Comparison of ENCODE assay signal across 1 cellular context in the genomic region with DNA sequence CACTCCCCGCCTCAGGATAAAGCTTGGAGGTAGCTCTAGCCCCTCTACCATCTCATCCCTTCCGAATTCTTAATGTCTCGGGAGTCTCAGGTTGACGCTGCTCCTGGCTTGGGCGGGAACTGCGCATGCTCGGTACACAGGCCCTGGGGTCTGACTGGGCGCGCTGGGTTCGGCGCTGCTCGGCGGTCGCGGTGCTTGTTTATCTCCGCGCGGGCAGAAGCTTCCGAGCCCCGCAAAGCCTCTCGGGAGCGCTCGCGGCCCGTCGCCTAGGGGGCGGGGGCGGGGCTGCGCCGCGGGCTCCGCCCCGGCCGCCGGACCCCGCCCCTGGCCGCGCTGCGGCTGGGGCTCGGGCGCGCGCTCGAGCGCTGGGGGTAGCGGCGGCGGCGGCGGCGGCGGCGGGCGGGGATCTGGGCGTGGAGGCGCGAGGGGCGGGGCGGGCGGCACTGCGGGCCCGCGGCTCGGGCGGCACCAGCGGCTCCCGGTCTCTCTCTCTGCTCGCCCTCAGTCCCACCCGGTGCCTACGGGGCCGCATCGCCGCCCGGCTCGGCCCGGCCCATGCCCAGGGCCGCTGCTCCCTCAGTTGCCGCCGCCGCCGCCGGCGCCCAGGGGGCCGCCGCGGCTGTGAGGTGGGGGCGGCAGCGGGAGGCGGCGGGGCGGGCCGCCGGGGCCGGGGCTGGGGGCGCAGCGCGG.
A peak's percentile ranks its signal among the peaks of the same experiment; 100 is the strongest.
TF ChIP-seq lines count a peak whose summit lies in the region.

Gene RAP2A, plus strand, starts transcription at position 443 of the 690 bp plus-strand sequence. CDS start 302 bp downstream, outside the sequence.

TF ChIP-seq in HepG2, 621 proteins besides CTCF, POLR2A, EP300 and RAD21 (continued from another document):
- TF ChIP-seq ZSCAN5A (CRISPR knock-in tag; IDR thresholded peaks at IDR 0.05; ENCODE audit: borderline replicate concordance) (no peak), ASH2L (IDR thresholded peaks at IDR 0.05; ENCODE audit: insufficient read length, low read depth, low read length) (peak; percentile 4), ZNF329 (CRISPR knock-in tag; IDR thresholded peaks at IDR 0.05; ENCODE audit: low read depth) (peak; percentile 66; the same call in 1 of the 2 replicates), ZMAT3 (CRISPR knock-in tag; conservative IDR thresholded peaks at IDR 0.05) (no peak), ISL2 (CRISPR knock-in tag; IDR thresholded peaks at IDR 0.05) (no peak), SAFB2 (CRISPR knock-in tag; IDR thresholded peaks at IDR 0.05; ENCODE audit: borderline replicate concordance, low read depth) (no peak), PCBP2 (optimal IDR thresholded peaks at IDR 0.05; ENCODE audit: low read depth, low read length, poor library complexity, severe bottlenecking) (no peak), KLF13 (CRISPR knock-in tag; IDR thresholded peaks at IDR 0.05) (no peak), LBX2 (CRISPR knock-in tag; IDR thresholded peaks at IDR 0.05; ENCODE audit: borderline replicate concordance) (no peak), SUZ12 (IDR thresholded peaks at IDR 0.05; ENCODE audit: low read depth, low read length) (no peak), ZNF546 (CRISPR knock-in tag; conservative IDR thresholded peaks at IDR 0.05) (no peak), GMEB1 (CRISPR knock-in tag; IDR thresholded peaks at IDR 0.05; ENCODE audit: borderline replicate concordance) (no peak), HNRNPUL1 (IDR thresholded peaks at IDR 0.05; ENCODE audit: low read depth, low read length) (no peak), BRCA1 (CRISPR knock-in tag; IDR thresholded peaks at IDR 0.05) (no peak), GPN1 (CRISPR knock-in tag; IDR thresholded peaks at IDR 0.05; ENCODE audit: borderline replicate concordance) (no peak), ZNF234 (CRISPR knock-in tag; conservative IDR thresholded peaks at IDR 0.05) (no peak), ZFP36L2 (CRISPR knock-in tag; IDR thresholded peaks at IDR 0.05) (no peak), KDM5B (CRISPR knock-in tag; IDR thresholded peaks at IDR 0.05; ENCODE audit: borderline replicate concordance) (no peak), EHMT2 (IDR thresholded peaks at IDR 0.05; ENCODE audit: borderline replicate concordance, low read depth, low read length) (no peak), ZNF589 (CRISPR knock-in tag; conservative IDR thresholded peaks at IDR 0.05) (no peak), E2F5 (CRISPR knock-in tag; conservative IDR thresholded peaks at IDR 0.05) (0 out of 2 replicates have a peak, but pooled peaks have one; percentile 30), PHF8 (CRISPR knock-in tag; IDR thresholded peaks at IDR 0.05) (peak; percentile 51; the same call in 1 of the 2 replicates), MTF2 (CRISPR knock-in tag; IDR thresholded peaks at IDR 0.05; ENCODE audit: borderline replicate concordance) (no peak), ZNF276 (CRISPR knock-in tag; IDR thresholded peaks at IDR 0.05; ENCODE audit: low read depth) (no peak), CREM (IDR thresholded peaks at IDR 0.05) (no peak), CREM (CRISPR knock-in tag; IDR thresholded peaks at IDR 0.05) (no peak), ZNF567 (CRISPR knock-in tag; IDR thresholded peaks at IDR 0.05; ENCODE audit: borderline replicate concordance) (0 out of 2 replicates have a peak, but pooled peaks have one; percentile 2), RXRA (CRISPR knock-in tag; IDR thresholded peaks at IDR 0.05) (no peak), PRDM10 (CRISPR knock-in tag; IDR thresholded peaks at IDR 0.05; ENCODE audit: low read depth) (no peak), SOX5 (CRISPR knock-in tag; IDR thresholded peaks at IDR 0.05; ENCODE audit: borderline replicate concordance) (no peak), ZNF225 (CRISPR knock-in tag; IDR thresholded peaks at IDR 0.05) (no peak), TFAP4 (IDR thresholded peaks at IDR 0.05; ENCODE audit: borderline replicate concordance, low read depth) (no peak; the same call in 1 of the 2 replicates), RBFOX2 (IDR thresholded peaks at IDR 0.05; ENCODE audit: low read depth, low read length) (peak; percentile 64), HNRNPL (IDR thresholded peaks at IDR 0.05; ENCODE audit: low read depth, low read length) (no peak), FOXK1 (CRISPR knock-in tag; IDR thresholded peaks at IDR 0.05; ENCODE audit: borderline replicate concordance, low read depth) (peak; percentile 89; the same call in 1 of the 2 replicates), E2F1 (CRISPR knock-in tag; IDR thresholded peaks at IDR 0.05) (peak; percentile 79), MAZ (IDR thresholded peaks at IDR 0.05; ENCODE audit: borderline replicate concordance, low read depth, low read length) (0 out of 2 replicates have a peak, but pooled peaks have one; percentile 21), MAZ (CRISPR knock-in tag; IDR thresholded peaks at IDR 0.05; ENCODE audit: low read depth) (no peak), ZNF232 (CRISPR knock-in tag; IDR thresholded peaks at IDR 0.05; ENCODE audit: borderline replicate concordance) (no peak)
- TF ChIP-seq, protein P1, sequence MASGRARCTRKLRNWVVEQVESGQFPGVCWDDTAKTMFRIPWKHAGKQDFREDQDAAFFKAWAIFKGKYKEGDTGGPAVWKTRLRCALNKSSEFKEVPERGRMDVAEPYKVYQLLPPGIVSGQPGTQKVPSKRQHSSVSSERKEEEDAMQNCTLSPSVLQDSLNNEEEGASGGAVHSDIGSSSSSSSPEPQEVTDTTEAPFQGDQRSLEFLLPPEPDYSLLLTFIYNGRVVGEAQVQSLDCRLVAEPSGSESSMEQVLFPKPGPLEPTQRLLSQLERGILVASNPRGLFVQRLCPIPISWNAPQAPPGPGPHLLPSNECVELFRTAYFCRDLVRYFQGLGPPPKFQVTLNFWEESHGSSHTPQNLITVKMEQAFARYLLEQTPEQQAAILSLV (CRISPR knock-in tag; IDR thresholded peaks at IDR 0.05; ENCODE audit: borderline replicate concordance): peak; percentile 4; the same call in 1 of the 2 replicates
- TF ChIP-seq, protein P2, sequence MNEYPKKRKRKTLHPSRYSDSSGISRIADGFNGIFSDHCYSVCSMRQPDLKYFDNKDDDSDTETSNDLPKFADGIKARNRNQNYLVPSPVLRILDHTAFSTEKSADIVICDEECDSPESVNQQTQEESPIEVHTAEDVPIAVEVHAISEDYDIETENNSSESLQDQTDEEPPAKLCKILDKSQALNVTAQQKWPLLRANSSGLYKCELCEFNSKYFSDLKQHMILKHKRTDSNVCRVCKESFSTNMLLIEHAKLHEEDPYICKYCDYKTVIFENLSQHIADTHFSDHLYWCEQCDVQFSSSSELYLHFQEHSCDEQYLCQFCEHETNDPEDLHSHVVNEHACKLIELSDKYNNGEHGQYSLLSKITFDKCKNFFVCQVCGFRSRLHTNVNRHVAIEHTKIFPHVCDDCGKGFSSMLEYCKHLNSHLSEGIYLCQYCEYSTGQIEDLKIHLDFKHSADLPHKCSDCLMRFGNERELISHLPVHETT (CRISPR knock-in tag; conservative IDR thresholded peaks at IDR 0.05): 0 out of 2 replicates have a peak, but pooled peaks have one; percentile 11
